8 cellular contexts compared by ENCODE assay signal in the genomic region with DNA sequence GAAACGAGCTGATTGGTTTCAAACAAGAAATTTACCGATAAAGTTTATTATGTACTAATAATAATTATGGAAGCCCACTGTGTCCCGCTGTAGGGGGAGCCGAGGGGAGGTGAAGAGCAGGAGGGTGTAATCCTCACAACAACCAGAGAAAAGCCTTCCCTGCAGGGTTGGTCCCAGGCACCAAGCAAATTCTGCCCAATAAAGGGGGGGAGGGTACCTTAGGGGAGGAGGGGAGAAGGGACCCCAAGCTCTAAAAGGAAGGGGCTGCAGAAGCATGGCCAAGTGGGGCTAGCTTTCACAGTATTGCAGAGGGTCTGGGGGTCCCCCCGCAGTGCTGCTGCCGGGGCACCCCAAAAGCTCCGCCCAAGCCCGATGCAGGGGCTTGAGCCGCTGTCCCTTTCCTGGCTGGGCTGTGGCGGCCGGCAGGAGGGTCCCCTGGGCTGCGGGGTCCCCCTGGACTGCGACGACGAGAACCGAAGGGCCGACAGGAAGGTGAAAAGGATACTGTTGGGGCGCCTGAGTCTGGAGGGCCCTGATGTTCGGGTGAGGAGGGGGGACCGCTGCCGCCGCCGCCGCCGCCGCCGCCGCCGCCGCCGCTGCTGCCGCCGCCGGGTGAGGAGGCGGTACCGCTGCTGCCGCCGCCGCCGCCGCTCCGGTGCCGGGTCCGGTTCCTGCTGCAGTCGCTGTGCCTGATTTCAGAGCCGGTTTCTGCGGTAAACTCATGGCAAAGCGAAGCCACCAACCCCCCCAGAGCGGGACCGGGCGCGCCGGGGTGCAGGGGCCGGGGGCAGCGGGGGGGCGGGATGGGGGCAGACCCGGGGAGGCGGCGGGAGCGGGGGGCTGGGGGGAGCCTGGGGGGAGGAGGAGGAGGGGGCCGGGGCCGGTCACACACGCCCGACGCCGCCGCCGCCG. TPM values are rescaled to one million over a fixed set of nuclear protein-coding genes. Genes with fewer than 3 reads are reported as not detected.
DNase-seq lines count a peak whose midpoint lies in the region; ATAC-seq and TF ChIP-seq lines count a peak whose summit lies in the region.

No MANE protein-coding gene starts in this region.

- H4K20me1 ChIP-seq in Karpas-422 (ENCODE audit: insufficient read depth, low read depth, low read length): peaks cover 25% of the 10 kb centered on the region

- no peaks in the 10 kb centered on the region for H3K9me2 ChIP-seq in Karpas-422 (replicated peaks; ENCODE audit: insufficient read depth, low read length)

- no peaks in the 10 kb centered on the region for H3K9me3 ChIP-seq in Karpas-422 (ENCODE audit: low read length)

- intact Hi-C loops in activated CD4-positive, alpha-beta T cell treated with anti-CD3 and anti-CD28 coated beads for 36 hours (cut with DNase I, micrococcal nuclease): loop anchor here (1.0 to 10.0 kb wide), 15 partner anchors 117 to 851 kb away; a partner anchor contains a TSS

- H3K27ac ChIP-seq in Karpas-422 (ENCODE audit: low read length) (peak overlapping the region; percentile 88), coronary artery (peak overlapping the region; percentile 91 to 95)

- peak; percentile 17 for ATAC-seq in GM21360 (IDR thresholded peaks at IDR 0.05; ENCODE audit: unreplicated experiment)
- ATAC-seq in activated CD4-positive, alpha-beta T cell treated with anti-CD3 and anti-CD28 coated beads for 36 hours: peak; percentile 0
- ATAC-seq in HG03565 (IDR thresholded peaks at IDR 0.05; ENCODE audit: unreplicated experiment): no peak

- H3K4me2 ChIP-seq in Karpas-422 (ENCODE audit: low read depth, low read length, poor library complexity, severe bottlenecking): peak overlapping the region; percentile 83

- TF ChIP-seq CTCF in coronary artery (IDR thresholded peaks at IDR 0.05): no peak

- peaks cover 29% of the 10 kb centered on the region for H3K36me3 Mint-ChIP-seq in activated CD4-positive, alpha-beta T cell treated with anti-CD3 and anti-CD28 coated beads for 36 hours (ENCODE audit: low read depth)

- peaks cover 32% of the 10 kb centered on the region for H3K4me1 Mint-ChIP-seq in activated CD4-positive, alpha-beta T cell treated with anti-CD3 and anti-CD28 coated beads for 36 hours

- H3K4me3 ChIP-seq in Karpas-422 (ENCODE audit: low read length) (peak overlapping the region; percentile 95), coronary artery (peak overlapping the region; percentile 79)

- no peaks in the 10 kb centered on the region for H3K27me3 Mint-ChIP-seq in activated CD4-positive, alpha-beta T cell treated with anti-CD3 and anti-CD28 coated beads for 36 hours

- peak overlapping the region; percentile 87 for H3K27ac Mint-ChIP-seq in activated CD4-positive, alpha-beta T cell treated with anti-CD3 and anti-CD28 coated beads for 36 hours

- no peak overlapping the region for H2AFZ ChIP-seq in Karpas-422 (ENCODE audit: low read length)

- POLR2A ChIA-PET in activated CD4-positive, alpha-beta T cell treated with anti-CD3 and anti-CD28 coated beads for 36 hours (lab: Charles Lee): interaction anchor here (1.0 kb wide), 1 partner anchor 391 kb away, joined by 3 read pairs; no protein-coding TSS in a partner anchor

- H3K9ac ChIP-seq in Karpas-422 (ENCODE audit: low read length): peak overlapping the region; percentile 93

- peak overlapping the region; percentile 81 for H3K4me3 Mint-ChIP-seq in activated CD4-positive, alpha-beta T cell treated with anti-CD3 and anti-CD28 coated beads for 36 hours

- CTCF ChIA-PET in activated CD4-positive, alpha-beta T cell treated with anti-CD3 and anti-CD28 coated beads for 36 hours (lab: Charles Lee): interaction anchor here (0.7 to 4.0 kb wide), 2 partner anchors 19 to 479 kb away, joined by 3 to 14 read pairs; no protein-coding TSS in a partner anchor

- no peaks in the 10 kb centered on the region for H3K27me3 ChIP-seq in Karpas-422 (ENCODE audit: low read length)

- peaks cover 51% of the 10 kb centered on the region for H3K79me2 ChIP-seq in Karpas-422 (ENCODE audit: low read length)

- H3K4me1 ChIP-seq in Karpas-422 (ENCODE audit: low read length): peaks cover 17% of the 10 kb centered on the region

- H3K9me3 Mint-ChIP-seq in activated CD4-positive, alpha-beta T cell treated with anti-CD3 and anti-CD28 coated beads for 36 hours (ENCODE audit: low read depth): no peaks in the 10 kb centered on the region

- peaks cover 31% of the 10 kb centered on the region for H3K36me3 ChIP-seq in Karpas-422 (ENCODE audit: insufficient read depth, low read length)

- DNase-seq in C1 segment of cervical spinal cord (lab: John Stamatoyannopoulos, UW): peak in 11 of 14 donors; percentile 43 to 87 (median 68)
- DNase-seq in Karpas-422: peak; percentile 74
- peak; percentile 60 for DNase-seq in activated CD4-positive, alpha-beta T cell treated with anti-CD3 and anti-CD28 coated beads for 36 hours
- DNase-seq in coronary artery (ENCODE audit: low spot score): peak; percentile 78
- peak; percentile 59 for DNase-seq in medulla oblongata (ENCODE audit: extremely low spot score)
- peak; percentile 61 for DNase-seq in stimulated activated CD8-positive, alpha-beta memory T cell treated with anti-CD3 and anti-CD28 coated beads, Interleukin-4, amount 100 ng/mL, for 48 hours

RNA-seq across cellular contexts. Expression of a gene that starts 0.8 kb away (rescaled TPM):
- total RNA-seq in Karpas-422 (2014; rRNA removed; shearing (Covaris generic); ENCODE audit: low replicate concordance): 103 and 139 TPM in 2 replicates
- 10 to 100 TPM; 47.0 to 55.0 TPM for total RNA-seq in activated CD4-positive, alpha-beta T cell treated with anti-CD3 and anti-CD28 coated beads for 36 hours
